In genomic region chr17:8288336-8289102, GRCh38 we compare ENCODE assay signal across 8 cellular contexts. TPM values are rescaled to one million over a fixed set of nuclear protein-coding genes. Genes with fewer than 3 reads are reported as not detected.
DNase-seq lines count a peak whose midpoint lies in the region; TF ChIP-seq lines count a peak whose summit lies in the region.

A gene with protein sequence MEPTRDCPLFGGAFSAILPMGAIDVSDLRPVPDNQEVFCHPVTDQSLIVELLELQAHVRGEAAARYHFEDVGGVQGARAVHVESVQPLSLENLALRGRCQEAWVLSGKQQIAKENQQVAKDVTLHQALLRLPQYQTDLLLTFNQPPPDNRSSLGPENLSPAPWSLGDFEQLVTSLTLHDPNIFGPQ (plus strand): TSS chr17:8288670. CDS start chr17:8288789, 119 bp downstream.

- H3K9me3 ChIP-seq in ES-I3 (ENCODE audit: control insufficient read depth, insufficient read depth, low read length) (no peaks in the 10 kb centered on the region), HAP-1 (no peaks in the 10 kb centered on the region), testis (no peaks in the 10 kb centered on the region)

- H3K4me1 ChIP-seq in ES-I3 (ENCODE audit: insufficient read depth, low read length) = peaks cover 9% of the 10 kb centered on the region; the same call in 1 of the 2 replicates
- H3K4me1 ChIP-seq in HAP-1 = peaks cover 11% of the 10 kb centered on the region
- peaks cover 7% of the 10 kb centered on the region for H3K4me1 ChIP-seq in testis

- intact Hi-C loops in testis (cut with DNase I; ENCODE audit: low total_unique reads) = no loop called here

- H3K27ac ChIP-seq in testis = peak within 1 kb of the TSS; percentile 90 to 93

- peak within 1 kb of the TSS; percentile 92 for H3K27ac Mint-ChIP-seq in activated naive CD8-positive, alpha-beta T cell
- H3K27ac Mint-ChIP-seq in osteocyte (ENCODE audit: unreplicated experiment) = peak within 1 kb of the TSS; percentile 96

- H3K36me3 ChIP-seq in ES-I3 (ENCODE audit: insufficient read depth, low read length) (no peaks in the 10 kb centered on the region), HAP-1 (replicated peaks) (no peaks in the 10 kb centered on the region; the same call in 1 of the 2 replicates), testis (ENCODE audit: low read depth, missing control alignments) (no peaks in the 10 kb centered on the region)

- H3K27me3 Mint-ChIP-seq in activated naive CD8-positive, alpha-beta T cell = no peaks in the 10 kb centered on the region
- H3K27me3 Mint-ChIP-seq in osteocyte (ENCODE audit: unreplicated experiment) = no peaks in the 10 kb centered on the region

- H3K36me3 Mint-ChIP-seq in activated naive CD8-positive, alpha-beta T cell = peaks cover 6% of the 10 kb centered on the region
- H3K36me3 Mint-ChIP-seq in osteocyte (ENCODE audit: unreplicated experiment) = peaks cover 2% of the 10 kb centered on the region

- no peak for TF ChIP-seq POLR2A in testis (IDR thresholded peaks at IDR 0.05)

- no peaks in the 10 kb centered on the region for H3K9me3 Mint-ChIP-seq in activated naive CD8-positive, alpha-beta T cell (ENCODE audit: low read depth)
- H3K9me3 Mint-ChIP-seq in osteocyte (ENCODE audit: unreplicated experiment) = no peaks in the 10 kb centered on the region

- 0% methylated on average over 51 of the region's 53 CpGs; no CpG with 5 or more reads in 1 of the 2 donors for WGBS in testis, 2 donors

- DNase-seq in HAP-1 (ENCODE audit: low spot score in 2 of 2) (peak; percentile 90 to 95), MV-4-11 (lab: John Stamatoyannopoulos, UW) (peak; percentile 82), SKM-1 treated with dmso at 0.1 percent for 144 hours (lab: John Stamatoyannopoulos, UW; ENCODE audit: unreplicated experiment) (peak; percentile 41), glomerular visceral epithelial cell (ENCODE audit: extremely low spot score) (peak; percentile 81), osteocyte (ENCODE audit: extremely low spot score, unreplicated experiment) (peak; percentile 94), testis (peak; percentile 93)

- H3K4me1 Mint-ChIP-seq in activated naive CD8-positive, alpha-beta T cell (ENCODE audit: low read depth) = peaks cover 36% of the 10 kb centered on the region
- peaks cover 28% of the 10 kb centered on the region for H3K4me1 Mint-ChIP-seq in osteocyte (ENCODE audit: unreplicated experiment)

- TF ChIP-seq CTCF in osteocyte (IDR thresholded peaks at IDR 0.05) (no peak), testis (IDR thresholded peaks at IDR 0.05) (no peak)

- in situ Hi-C loops in HAP-1 (cut with MboI; ENCODE audit: low sequenced_read_pairs) = no loop called here

- H3K27me3 ChIP-seq in HAP-1 (ENCODE audit: low read depth) (no peaks in the 10 kb centered on the region), testis (no peaks in the 10 kb centered on the region)

- peak within 1 kb of the TSS; percentile 95 for H3K4me3 Mint-ChIP-seq in activated naive CD8-positive, alpha-beta T cell
- H3K4me3 Mint-ChIP-seq in osteocyte (ENCODE audit: unreplicated experiment) = peak within 1 kb of the TSS; percentile 93

- H3K9ac ChIP-seq in ES-I3 (ENCODE audit: low read depth, low read length) = peak within 1 kb of the TSS; percentile 86

- H3K4me3 ChIP-seq in HAP-1 = peak within 1 kb of the TSS; percentile 75
- peak within 1 kb of the TSS; percentile 81 to 95 for H3K4me3 ChIP-seq in testis

RNA-seq across cellular contexts. Expression of the gene that starts here (rescaled TPM):
- total RNA-seq in osteocyte (29.3 and 29.8 TPM in 2 replicates), testis (10 to 100 TPM; 37.5 to 43.0 TPM)
- 163 TPM for polyA plus RNA-seq in testis (ENCODE audit: insufficient read depth, low read depth, low replicate concordance)

Comparison
In these comparisons a context has a peak if more than half of its experiments do, and no peak if none do; other contexts are left out.
1. Peak in every context shown above with its lines: DNase-seq, H3K4me3 ChIP-seq and H3K27ac ChIP-seq.
2. DNase-seq: peak in every context shown above with its lines; median percentile 94 in osteocyte; 93 in testis; 92 in HAP-1; 82 in MV-4-11; 81 in glomerular visceral epithelial cell; 41 in SKM-1 treated with dmso at 0.1 percent for 144 hours.